Comparison of ENCODE assay signal across 1 cellular context in the genomic region with DNA sequence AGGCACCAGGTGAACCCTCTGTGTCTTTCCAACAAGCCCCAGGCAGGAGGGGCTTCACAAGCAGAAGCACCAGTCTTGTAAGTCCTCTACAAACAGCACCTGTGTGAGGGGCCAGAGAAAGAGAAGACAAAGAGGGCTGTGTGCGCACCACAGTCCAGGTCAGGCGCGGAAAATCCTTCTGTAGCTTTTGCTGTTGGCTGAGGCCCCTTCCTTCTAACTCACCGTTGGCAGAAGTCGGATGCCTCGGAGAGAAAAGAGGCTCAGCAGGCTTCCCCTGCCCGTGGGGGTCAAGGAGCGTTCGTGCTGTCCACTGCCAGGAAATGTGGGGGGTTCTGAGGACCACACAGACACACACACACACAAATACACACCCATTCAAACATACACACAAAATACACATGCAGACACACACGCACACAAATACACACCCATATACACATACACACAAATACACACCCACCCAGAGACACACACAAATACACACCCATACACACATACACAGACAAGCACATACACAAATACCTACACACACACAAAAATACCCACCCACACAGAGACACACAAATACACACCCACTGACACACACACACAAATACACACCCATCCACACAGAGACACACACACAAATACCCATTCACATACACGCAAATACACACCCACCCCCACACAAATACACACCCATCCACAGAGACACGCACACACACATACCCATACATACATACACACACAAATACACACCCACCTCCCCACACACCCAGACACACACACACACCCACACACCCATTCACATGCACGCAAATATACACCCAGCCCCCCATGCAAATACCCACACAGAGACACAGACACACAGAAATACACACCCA.
TF ChIP-seq lines count a peak whose summit lies in the region.

No MANE protein-coding gene starts in this region.

TF ChIP-seq in HepG2, 621 proteins besides CTCF, POLR2A, EP300 and RAD21 (continued from another document):
- TF ChIP-seq, protein P1, sequence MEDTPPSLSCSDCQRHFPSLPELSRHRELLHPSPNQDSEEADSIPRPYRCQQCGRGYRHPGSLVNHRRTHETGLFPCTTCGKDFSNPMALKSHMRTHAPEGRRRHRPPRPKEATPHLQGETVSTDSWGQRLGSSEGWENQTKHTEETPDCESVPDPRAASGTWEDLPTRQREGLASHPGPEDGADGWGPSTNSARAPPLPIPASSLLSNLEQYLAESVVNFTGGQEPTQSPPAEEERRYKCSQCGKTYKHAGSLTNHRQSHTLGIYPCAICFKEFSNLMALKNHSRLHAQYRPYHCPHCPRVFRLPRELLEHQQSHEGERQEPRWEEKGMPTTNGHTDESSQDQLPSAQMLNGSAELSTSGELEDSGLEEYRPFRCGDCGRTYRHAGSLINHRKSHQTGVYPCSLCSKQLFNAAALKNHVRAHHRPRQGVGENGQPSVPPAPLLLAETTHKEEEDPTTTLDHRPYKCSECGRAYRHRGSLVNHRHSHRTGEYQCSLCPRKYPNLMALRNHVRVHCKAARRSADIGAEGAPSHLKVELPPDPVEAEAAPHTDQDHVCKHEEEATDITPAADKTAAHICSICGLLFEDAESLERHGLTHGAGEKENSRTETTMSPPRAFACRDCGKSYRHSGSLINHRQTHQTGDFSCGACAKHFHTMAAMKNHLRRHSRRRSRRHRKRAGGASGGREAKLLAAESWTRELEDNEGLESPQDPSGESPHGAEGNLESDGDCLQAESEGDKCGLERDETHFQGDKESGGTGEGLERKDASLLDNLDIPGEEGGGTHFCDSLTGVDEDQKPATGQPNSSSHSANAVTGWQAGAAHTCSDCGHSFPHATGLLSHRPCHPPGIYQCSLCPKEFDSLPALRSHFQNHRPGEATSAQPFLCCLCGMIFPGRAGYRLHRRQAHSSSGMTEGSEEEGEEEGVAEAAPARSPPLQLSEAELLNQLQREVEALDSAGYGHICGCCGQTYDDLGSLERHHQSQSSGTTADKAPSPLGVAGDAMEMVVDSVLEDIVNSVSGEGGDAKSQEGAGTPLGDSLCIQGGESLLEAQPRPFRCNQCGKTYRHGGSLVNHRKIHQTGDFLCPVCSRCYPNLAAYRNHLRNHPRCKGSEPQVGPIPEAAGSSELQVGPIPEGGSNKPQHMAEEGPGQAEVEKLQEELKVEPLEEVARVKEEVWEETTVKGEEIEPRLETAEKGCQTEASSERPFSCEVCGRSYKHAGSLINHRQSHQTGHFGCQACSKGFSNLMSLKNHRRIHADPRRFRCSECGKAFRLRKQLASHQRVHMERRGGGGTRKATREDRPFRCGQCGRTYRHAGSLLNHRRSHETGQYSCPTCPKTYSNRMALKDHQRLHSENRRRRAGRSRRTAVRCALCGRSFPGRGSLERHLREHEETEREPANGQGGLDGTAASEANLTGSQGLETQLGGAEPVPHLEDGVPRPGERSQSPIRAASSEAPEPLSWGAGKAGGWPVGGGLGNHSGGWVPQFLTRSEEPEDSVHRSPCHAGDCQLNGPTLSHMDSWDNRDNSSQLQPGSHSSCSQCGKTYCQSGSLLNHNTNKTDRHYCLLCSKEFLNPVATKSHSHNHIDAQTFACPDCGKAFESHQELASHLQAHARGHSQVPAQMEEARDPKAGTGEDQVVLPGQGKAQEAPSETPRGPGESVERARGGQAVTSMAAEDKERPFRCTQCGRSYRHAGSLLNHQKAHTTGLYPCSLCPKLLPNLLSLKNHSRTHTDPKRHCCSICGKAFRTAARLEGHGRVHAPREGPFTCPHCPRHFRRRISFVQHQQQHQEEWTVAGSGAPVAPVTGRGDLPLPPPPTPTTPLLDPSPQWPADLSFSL (CRISPR knock-in tag; IDR thresholded peaks at IDR 0.05), result peak; percentile 89
